In genomic region chr5:9499498-9499876, GRCh38 we compare ENCODE assay signal across 23 cellular contexts. TPM values are rescaled to one million over a fixed set of nuclear protein-coding genes. Genes with fewer than 3 reads are reported as not detected.
DNase-seq lines count a peak whose midpoint lies in the region; ATAC-seq and TF ChIP-seq lines count a peak whose summit lies in the region.
"Had no signal": no experiment of that assay in that cellular context is flagged by ENCODE, and none has a peak within 500 bp of the region (broad histone marks: within the 10 kb centered on the region; RNA-seq: fewer than 3 reads in every experiment).

No MANE protein-coding gene starts in this region.

- H3K27ac Mint-ChIP-seq in endothelial cell (ENCODE audit: unreplicated experiment), result no peak overlapping the region
- H3K27ac Mint-ChIP-seq: activated naive CD8-positive, alpha-beta T cell treated with anti-CD3 and anti-CD28 coated beads for 36 hours; brain had no signal

- no peak overlapping the region for H3K4me3 ChIP-seq in GM12865 (ENCODE audit: low read depth, low read length)
- H3K4me3 ChIP-seq: A549; BLaER1 treated with 17β-estradiol and CSF1 and Interleukin-3, amounts not matched to agents 10 nM and 100 nM; ovary; Peyer's patch; right lobe of liver; tibial artery had no signal

- no peaks in the 10 kb centered on the region for H3K36me3 Mint-ChIP-seq in endothelial cell (ENCODE audit: low read depth, unreplicated experiment)
- H3K36me3 Mint-ChIP-seq: activated naive CD8-positive, alpha-beta T cell treated with anti-CD3 and anti-CD28 coated beads for 36 hours; naive B cell had no signal

- H3K4me1 Mint-ChIP-seq in endothelial cell (ENCODE audit: unreplicated experiment), result no peaks in the 10 kb centered on the region
- H3K4me1 Mint-ChIP-seq: activated naive CD8-positive, alpha-beta T cell treated with anti-CD3 and anti-CD28 coated beads for 36 hours; naive B cell had no signal

- H3K4me3 Mint-ChIP-seq in endothelial cell (ENCODE audit: unreplicated experiment), result no peak overlapping the region
- H3K4me3 Mint-ChIP-seq: activated naive CD8-positive, alpha-beta T cell treated with anti-CD3 and anti-CD28 coated beads for 36 hours; brain; naive B cell had no signal

- DNase-seq in GM12865 (ENCODE audit: low read depth), result peak; percentile 12
- no peak for DNase-seq in endothelial cell (ENCODE audit: low spot score)
- DNase-seq in AML-193 (lab: John Stamatoyannopoulos, UW), result no peak
- no peak for DNase-seq in left ventricle myocardium superior
- DNase-seq: activated naive CD8-positive, alpha-beta T cell treated with anti-CD3 and anti-CD28 coated beads for 36 hours; naive B cell; NCI-H1436; NCI-H774; ovary; SK-N-SH; stimulated activated naive CD4-positive, alpha-beta T cell treated with Interleukin-2 at 50 U/mL for 16 hours; T-helper 9 cell; tibial artery had no signal

- no peak for TF ChIP-seq CTCF in GM12865 (IDR thresholded peaks at IDR 0.05; ENCODE audit: insufficient read depth, low read depth, low read length, missing control alignments)
- no peak for TF ChIP-seq CTCF in endothelial cell (IDR thresholded peaks at IDR 0.05; ENCODE audit: unreplicated experiment)

- intact Hi-C loops in left ventricle myocardium superior (cut with micrococcal nuclease), result no loop called here

- H3K9me3 Mint-ChIP-seq in endothelial cell (ENCODE audit: unreplicated experiment), result no peaks in the 10 kb centered on the region
- H3K9me3 Mint-ChIP-seq: activated naive CD8-positive, alpha-beta T cell treated with anti-CD3 and anti-CD28 coated beads for 36 hours had no signal

- peak; percentile 85 for ATAC-seq in GM18909 (IDR thresholded peaks at IDR 0.05; ENCODE audit: poor library complexity, unreplicated experiment)
- peak; percentile 73 for ATAC-seq in GM21576 (IDR thresholded peaks at IDR 0.05; ENCODE audit: unreplicated experiment)
- ATAC-seq in HG03175 (IDR thresholded peaks at IDR 0.05; ENCODE audit: unreplicated experiment), result peak; percentile 71
- ATAC-seq in activated CD4-positive, CD25-positive, alpha-beta regulatory T cell treated with anti-CD3 and anti-CD28 coated beads, Interleukin-2, amount 50 U/mL, for 24 hours, result no peak
- ATAC-seq in left ventricle myocardium superior, result no peak
- ATAC-seq: HCT116 had no signal

- H3K27me3 Mint-ChIP-seq in endothelial cell (ENCODE audit: unreplicated experiment), result no peaks in the 10 kb centered on the region
- H3K27me3 Mint-ChIP-seq: brain, naive B cell had no signal

RNA-seq across cellular contexts. Expression of gene SEMA5A, which starts 46.4 kb away (rescaled TPM):
- total RNA-seq in endothelial cell (ENCODE audit: unreplicated experiment), result 31.1 TPM
- total RNA-seq in left ventricle myocardium superior, result 25.3 TPM
- total RNA-seq: activated naive CD8-positive, alpha-beta T cell treated with anti-CD3 and anti-CD28 coated beads for 36 hours had no signal

Comparison
In these comparisons a context has a peak if more than half of its experiments do, and no peak if none do; other contexts are left out.
1. ATAC-seq: peak in GM18909 (single experiment), GM21576 (single experiment) and HG03175 (single experiment); none in activated CD4-positive, CD25-positive, alpha-beta regulatory T cell treated with anti-CD3 and anti-CD28 coated beads, Interleukin-2, amount 50 U/mL, for 24 hours (0 of 2) and left ventricle myocardium superior (single experiment).